1 cellular context compared by ENCODE assay signal in genomic region chr3:146521356-146521755, GRCh38.
TF ChIP-seq lines count a peak whose summit lies in the region.

No MANE protein-coding gene starts in this region.

TF ChIP-seq in GM23338, 12 proteins besides CTCF, POLR2A, EP300 and RAD21 (continued from another document):
- TF ChIP-seq REST (IDR thresholded peaks at IDR 0.05; ENCODE audit: unreplicated experiment) (no peak), EZH2 (IDR thresholded peaks at IDR 0.05; ENCODE audit: low read depth, unreplicated experiment) (no peak), POLR2AphosphoS5 (IDR thresholded peaks at IDR 0.05; ENCODE audit: low read depth) (no peak), ETS1 (IDR thresholded peaks at IDR 0.05) (no peak)
- TF ChIP-seq, protein P1, sequence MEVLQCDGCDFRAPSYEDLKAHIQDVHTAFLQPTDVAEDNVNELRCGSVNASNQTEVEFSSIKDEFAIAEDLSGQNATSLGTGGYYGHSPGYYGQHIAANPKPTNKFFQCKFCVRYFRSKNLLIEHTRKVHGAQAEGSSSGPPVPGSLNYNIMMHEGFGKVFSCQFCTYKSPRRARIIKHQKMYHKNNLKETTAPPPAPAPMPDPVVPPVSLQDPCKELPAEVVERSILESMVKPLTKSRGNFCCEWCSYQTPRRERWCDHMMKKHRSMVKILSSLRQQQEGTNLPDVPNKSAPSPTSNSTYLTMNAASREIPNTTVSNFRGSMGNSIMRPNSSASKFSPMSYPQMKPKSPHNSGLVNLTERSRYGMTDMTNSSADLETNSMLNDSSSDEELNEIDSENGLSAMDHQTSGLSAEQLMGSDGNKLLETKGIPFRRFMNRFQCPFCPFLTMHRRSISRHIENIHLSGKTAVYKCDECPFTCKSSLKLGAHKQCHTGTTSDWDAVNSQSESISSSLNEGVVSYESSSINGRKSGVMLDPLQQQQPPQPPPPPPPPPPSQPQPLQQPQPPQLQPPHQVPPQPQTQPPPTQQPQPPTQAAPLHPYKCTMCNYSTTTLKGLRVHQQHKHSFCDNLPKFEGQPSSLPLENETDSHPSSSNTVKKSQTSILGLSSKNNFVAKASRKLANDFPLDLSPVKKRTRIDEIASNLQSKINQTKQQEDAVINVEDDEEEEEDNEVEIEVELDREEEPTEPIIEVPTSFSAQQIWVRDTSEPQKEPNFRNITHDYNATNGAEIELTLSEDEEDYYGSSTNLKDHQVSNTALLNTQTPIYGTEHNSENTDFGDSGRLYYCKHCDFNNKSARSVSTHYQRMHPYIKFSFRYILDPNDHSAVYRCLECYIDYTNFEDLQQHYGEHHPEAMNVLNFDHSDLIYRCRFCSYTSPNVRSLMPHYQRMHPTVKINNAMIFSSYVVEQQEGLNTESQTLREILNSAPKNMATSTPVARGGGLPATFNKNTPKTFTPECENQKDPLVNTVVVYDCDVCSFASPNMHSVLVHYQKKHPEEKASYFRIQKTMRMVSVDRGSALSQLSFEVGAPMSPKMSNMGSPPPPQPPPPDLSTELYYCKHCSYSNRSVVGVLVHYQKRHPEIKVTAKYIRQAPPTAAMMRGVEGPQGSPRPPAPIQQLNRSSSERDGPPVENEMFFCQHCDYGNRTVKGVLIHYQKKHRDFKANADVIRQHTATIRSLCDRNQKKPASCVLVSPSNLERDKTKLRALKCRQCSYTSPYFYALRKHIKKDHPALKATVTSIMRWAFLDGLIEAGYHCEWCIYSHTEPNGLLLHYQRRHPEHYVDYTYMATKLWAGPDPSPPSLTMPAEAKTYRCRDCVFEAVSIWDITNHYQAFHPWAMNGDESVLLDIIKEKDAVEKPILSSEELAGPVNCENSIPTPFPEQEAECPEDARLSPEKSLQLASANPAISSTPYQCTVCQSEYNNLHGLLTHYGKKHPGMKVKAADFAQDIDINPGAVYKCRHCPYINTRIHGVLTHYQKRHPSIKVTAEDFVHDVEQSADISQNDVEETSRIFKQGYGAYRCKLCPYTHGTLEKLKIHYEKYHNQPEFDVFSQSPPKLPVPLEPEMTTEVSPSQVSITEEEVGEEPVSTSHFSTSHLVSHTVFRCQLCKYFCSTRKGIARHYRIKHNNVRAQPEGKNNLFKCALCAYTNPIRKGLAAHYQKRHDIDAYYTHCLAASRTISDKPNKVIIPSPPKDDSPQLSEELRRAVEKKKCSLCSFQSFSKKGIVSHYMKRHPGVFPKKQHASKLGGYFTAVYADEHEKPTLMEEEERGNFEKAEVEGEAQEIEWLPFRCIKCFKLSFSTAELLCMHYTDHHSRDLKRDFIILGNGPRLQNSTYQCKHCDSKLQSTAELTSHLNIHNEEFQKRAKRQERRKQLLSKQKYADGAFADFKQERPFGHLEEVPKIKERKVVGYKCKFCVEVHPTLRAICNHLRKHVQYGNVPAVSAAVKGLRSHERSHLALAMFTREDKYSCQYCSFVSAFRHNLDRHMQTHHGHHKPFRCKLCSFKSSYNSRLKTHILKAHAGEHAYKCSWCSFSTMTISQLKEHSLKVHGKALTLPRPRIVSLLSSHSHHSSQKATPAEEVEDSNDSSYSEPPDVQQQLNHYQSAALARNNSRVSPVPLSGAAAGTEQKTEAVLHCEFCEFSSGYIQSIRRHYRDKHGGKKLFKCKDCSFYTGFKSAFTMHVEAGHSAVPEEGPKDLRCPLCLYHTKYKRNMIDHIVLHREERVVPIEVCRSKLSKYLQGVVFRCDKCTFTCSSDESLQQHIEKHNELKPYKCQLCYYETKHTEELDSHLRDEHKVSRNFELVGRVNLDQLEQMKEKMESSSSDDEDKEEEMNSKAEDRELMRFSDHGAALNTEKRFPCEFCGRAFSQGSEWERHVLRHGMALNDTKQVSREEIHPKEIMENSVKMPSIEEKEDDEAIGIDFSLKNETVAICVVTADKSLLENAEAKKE (CRISPR knock-in tag; IDR thresholded peaks at IDR 0.05), result no peak
TF ChIP-seq in GM23338: peak in this region for 0.
